Comparison of ENCODE assay signal across 1 cellular context in genomic region chr3:30231277-30232141, GRCh38.
TF ChIP-seq lines count a peak whose summit lies in the region.

No MANE protein-coding gene starts in this region.

TF ChIP-seq in WTC11, 78 proteins besides CTCF, POLR2A, EP300 and RAD21 (continued from another document):
- TF ChIP-seq, protein P1, sequence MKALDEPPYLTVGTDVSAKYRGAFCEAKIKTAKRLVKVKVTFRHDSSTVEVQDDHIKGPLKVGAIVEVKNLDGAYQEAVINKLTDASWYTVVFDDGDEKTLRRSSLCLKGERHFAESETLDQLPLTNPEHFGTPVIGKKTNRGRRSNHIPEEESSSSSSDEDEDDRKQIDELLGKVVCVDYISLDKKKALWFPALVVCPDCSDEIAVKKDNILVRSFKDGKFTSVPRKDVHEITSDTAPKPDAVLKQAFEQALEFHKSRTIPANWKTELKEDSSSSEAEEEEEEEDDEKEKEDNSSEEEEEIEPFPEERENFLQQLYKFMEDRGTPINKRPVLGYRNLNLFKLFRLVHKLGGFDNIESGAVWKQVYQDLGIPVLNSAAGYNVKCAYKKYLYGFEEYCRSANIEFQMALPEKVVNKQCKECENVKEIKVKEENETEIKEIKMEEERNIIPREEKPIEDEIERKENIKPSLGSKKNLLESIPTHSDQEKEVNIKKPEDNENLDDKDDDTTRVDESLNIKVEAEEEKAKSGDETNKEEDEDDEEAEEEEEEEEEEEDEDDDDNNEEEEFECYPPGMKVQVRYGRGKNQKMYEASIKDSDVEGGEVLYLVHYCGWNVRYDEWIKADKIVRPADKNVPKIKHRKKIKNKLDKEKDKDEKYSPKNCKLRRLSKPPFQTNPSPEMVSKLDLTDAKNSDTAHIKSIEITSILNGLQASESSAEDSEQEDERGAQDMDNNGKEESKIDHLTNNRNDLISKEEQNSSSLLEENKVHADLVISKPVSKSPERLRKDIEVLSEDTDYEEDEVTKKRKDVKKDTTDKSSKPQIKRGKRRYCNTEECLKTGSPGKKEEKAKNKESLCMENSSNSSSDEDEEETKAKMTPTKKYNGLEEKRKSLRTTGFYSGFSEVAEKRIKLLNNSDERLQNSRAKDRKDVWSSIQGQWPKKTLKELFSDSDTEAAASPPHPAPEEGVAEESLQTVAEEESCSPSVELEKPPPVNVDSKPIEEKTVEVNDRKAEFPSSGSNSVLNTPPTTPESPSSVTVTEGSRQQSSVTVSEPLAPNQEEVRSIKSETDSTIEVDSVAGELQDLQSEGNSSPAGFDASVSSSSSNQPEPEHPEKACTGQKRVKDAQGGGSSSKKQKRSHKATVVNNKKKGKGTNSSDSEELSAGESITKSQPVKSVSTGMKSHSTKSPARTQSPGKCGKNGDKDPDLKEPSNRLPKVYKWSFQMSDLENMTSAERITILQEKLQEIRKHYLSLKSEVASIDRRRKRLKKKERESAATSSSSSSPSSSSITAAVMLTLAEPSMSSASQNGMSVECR (CRISPR knock-in tag; IDR thresholded peaks at IDR 0.05; ENCODE audit: borderline replicate concordance), result no peak
- no peak for TF ChIP-seq ZMAT4 (CRISPR knock-in tag; IDR thresholded peaks at IDR 0.05)
- TF ChIP-seq GRHL2 (CRISPR knock-in tag; IDR thresholded peaks at IDR 0.05; ENCODE audit: insufficient replicate concordance, severe bottlenecking), result no peak
- no peak for TF ChIP-seq MXD4 (CRISPR knock-in tag; IDR thresholded peaks at IDR 0.05; ENCODE audit: borderline replicate concordance)
- no peak for TF ChIP-seq JUN (CRISPR knock-in tag; IDR thresholded peaks at IDR 0.05)
- TF ChIP-seq NFATC4 (CRISPR knock-in tag; IDR thresholded peaks at IDR 0.05), result no peak
- no peak for TF ChIP-seq SP1 (CRISPR knock-in tag; conservative IDR thresholded peaks at IDR 0.05)
- TF ChIP-seq NFYB (CRISPR knock-in tag; conservative IDR thresholded peaks at IDR 0.05; ENCODE audit: low read depth), result no peak
